In the genomic region with DNA sequence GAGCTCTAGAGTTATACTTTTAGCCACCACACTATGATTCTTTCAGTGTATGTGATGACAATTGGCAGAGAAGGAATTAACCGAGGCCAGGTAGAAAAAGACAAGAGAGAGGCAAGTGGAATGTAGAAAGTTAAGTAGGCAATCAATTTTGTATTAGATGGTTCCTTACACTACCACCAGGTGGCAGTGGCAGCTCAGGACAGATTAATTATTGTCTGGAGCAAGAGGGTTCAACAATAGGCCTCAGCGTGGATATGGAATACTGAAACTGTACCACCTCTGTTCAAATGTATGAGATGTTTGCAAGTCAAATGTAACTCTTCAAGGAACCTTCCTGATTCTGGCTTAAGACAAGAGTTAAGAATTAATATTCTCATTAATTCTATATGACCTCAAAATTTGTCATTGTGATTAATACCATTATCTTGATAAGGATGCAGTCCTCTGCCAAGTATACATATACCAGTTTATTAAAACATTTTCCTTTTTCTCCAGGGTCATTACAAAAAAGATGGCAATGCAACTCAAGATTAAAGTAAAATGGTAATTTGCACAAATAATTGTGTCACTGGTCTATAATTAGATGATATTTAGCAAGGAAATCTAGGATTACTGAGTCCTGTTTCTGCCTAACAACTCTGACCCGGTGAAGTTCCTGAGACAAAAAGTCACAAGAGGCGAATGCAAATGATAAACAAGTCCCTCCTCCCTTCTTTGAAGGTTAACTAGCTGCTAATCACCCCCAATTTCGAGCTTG, we compare ENCODE assay signal across 1 cellular context.
TF ChIP-seq lines count a peak whose summit lies in the region.

No MANE protein-coding gene starts in this region.

TF ChIP-seq in H1, 55 proteins besides CTCF, POLR2A, EP300 and RAD21:
- TF ChIP-seq, protein P1, sequence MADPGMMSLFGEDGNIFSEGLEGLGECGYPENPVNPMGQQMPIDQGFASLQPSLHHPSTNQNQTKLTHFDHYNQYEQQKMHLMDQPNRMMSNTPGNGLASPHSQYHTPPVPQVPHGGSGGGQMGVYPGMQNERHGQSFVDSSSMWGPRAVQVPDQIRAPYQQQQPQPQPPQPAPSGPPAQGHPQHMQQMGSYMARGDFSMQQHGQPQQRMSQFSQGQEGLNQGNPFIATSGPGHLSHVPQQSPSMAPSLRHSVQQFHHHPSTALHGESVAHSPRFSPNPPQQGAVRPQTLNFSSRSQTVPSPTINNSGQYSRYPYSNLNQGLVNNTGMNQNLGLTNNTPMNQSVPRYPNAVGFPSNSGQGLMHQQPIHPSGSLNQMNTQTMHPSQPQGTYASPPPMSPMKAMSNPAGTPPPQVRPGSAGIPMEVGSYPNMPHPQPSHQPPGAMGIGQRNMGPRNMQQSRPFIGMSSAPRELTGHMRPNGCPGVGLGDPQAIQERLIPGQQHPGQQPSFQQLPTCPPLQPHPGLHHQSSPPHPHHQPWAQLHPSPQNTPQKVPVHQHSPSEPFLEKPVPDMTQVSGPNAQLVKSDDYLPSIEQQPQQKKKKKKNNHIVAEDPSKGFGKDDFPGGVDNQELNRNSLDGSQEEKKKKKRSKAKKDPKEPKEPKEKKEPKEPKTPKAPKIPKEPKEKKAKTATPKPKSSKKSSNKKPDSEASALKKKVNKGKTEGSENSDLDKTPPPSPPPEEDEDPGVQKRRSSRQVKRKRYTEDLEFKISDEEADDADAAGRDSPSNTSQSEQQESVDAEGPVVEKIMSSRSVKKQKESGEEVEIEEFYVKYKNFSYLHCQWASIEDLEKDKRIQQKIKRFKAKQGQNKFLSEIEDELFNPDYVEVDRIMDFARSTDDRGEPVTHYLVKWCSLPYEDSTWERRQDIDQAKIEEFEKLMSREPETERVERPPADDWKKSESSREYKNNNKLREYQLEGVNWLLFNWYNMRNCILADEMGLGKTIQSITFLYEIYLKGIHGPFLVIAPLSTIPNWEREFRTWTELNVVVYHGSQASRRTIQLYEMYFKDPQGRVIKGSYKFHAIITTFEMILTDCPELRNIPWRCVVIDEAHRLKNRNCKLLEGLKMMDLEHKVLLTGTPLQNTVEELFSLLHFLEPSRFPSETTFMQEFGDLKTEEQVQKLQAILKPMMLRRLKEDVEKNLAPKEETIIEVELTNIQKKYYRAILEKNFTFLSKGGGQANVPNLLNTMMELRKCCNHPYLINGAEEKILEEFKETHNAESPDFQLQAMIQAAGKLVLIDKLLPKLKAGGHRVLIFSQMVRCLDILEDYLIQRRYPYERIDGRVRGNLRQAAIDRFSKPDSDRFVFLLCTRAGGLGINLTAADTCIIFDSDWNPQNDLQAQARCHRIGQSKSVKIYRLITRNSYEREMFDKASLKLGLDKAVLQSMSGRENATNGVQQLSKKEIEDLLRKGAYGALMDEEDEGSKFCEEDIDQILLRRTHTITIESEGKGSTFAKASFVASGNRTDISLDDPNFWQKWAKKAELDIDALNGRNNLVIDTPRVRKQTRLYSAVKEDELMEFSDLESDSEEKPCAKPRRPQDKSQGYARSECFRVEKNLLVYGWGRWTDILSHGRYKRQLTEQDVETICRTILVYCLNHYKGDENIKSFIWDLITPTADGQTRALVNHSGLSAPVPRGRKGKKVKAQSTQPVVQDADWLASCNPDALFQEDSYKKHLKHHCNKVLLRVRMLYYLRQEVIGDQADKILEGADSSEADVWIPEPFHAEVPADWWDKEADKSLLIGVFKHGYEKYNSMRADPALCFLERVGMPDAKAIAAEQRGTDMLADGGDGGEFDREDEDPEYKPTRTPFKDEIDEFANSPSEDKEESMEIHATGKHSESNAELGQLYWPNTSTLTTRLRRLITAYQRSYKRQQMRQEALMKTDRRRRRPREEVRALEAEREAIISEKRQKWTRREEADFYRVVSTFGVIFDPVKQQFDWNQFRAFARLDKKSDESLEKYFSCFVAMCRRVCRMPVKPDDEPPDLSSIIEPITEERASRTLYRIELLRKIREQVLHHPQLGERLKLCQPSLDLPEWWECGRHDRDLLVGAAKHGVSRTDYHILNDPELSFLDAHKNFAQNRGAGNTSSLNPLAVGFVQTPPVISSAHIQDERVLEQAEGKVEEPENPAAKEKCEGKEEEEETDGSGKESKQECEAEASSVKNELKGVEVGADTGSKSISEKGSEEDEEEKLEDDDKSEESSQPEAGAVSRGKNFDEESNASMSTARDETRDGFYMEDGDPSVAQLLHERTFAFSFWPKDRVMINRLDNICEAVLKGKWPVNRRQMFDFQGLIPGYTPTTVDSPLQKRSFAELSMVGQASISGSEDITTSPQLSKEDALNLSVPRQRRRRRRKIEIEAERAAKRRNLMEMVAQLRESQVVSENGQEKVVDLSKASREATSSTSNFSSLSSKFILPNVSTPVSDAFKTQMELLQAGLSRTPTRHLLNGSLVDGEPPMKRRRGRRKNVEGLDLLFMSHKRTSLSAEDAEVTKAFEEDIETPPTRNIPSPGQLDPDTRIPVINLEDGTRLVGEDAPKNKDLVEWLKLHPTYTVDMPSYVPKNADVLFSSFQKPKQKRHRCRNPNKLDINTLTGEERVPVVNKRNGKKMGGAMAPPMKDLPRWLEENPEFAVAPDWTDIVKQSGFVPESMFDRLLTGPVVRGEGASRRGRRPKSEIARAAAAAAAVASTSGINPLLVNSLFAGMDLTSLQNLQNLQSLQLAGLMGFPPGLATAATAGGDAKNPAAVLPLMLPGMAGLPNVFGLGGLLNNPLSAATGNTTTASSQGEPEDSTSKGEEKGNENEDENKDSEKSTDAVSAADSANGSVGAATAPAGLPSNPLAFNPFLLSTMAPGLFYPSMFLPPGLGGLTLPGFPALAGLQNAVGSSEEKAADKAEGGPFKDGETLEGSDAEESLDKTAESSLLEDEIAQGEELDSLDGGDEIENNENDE (IDR thresholded peaks at IDR 0.05; ENCODE audit: insufficient replicate concordance, low read length), result no peak
- TF ChIP-seq TBP (IDR thresholded peaks at IDR 0.05; ENCODE audit: low read depth, low read length) (no peak), MAFK (IDR thresholded peaks at IDR 0.05; ENCODE audit: low read depth, low read length) (no peak), CREB1 (IDR thresholded peaks at IDR 0.05) (no peak), SIN3A (conservative IDR thresholded peaks at IDR 0.05 in 1 of 2, IDR thresholded peaks at IDR 0.05 in 1 of 2; ENCODE audit: low read depth in 1 of 2, low read length in 2 of 2) (no peak), HDAC6 (IDR thresholded peaks at IDR 0.05; ENCODE audit: low read depth, low read length) (no peak), ZNF274 (IDR thresholded peaks at IDR 0.05; ENCODE audit: borderline replicate concordance, extremely low read depth, low read length) (no peak), JUN (IDR thresholded peaks at IDR 0.05; ENCODE audit: low read depth, low read length) (no peak), TCF12 (IDR thresholded peaks at IDR 0.05; ENCODE audit: low read depth, low read length) (no peak), RNF2 (IDR thresholded peaks at IDR 0.05; ENCODE audit: borderline replicate concordance, low read depth, low read length, missing control alignments, poor library complexity, severe bottlenecking) (no peak), NRF1 (IDR thresholded peaks at IDR 0.05; ENCODE audit: low read depth, low read length) (no peak), KDM5A (IDR thresholded peaks at IDR 0.05; ENCODE audit: low read length) (no peak), BCL11A (IDR thresholded peaks at IDR 0.05; ENCODE audit: low read depth in 2 of 2, low read length in 2 of 2) (no peak)
- TF ChIP-seq, protein P2, sequence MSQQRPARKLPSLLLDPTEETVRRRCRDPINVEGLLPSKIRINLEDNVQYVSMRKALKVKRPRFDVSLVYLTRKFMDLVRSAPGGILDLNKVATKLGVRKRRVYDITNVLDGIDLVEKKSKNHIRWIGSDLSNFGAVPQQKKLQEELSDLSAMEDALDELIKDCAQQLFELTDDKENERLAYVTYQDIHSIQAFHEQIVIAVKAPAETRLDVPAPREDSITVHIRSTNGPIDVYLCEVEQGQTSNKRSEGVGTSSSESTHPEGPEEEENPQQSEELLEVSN (IDR thresholded peaks at IDR 0.05), result no peak
- TF ChIP-seq, protein P3, sequence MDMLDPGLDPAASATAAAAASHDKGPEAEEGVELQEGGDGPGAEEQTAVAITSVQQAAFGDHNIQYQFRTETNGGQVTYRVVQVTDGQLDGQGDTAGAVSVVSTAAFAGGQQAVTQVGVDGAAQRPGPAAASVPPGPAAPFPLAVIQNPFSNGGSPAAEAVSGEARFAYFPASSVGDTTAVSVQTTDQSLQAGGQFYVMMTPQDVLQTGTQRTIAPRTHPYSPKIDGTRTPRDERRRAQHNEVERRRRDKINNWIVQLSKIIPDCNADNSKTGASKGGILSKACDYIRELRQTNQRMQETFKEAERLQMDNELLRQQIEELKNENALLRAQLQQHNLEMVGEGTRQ (IDR thresholded peaks at IDR 0.05; ENCODE audit: low read length), result no peak
- TF ChIP-seq, protein P4, sequence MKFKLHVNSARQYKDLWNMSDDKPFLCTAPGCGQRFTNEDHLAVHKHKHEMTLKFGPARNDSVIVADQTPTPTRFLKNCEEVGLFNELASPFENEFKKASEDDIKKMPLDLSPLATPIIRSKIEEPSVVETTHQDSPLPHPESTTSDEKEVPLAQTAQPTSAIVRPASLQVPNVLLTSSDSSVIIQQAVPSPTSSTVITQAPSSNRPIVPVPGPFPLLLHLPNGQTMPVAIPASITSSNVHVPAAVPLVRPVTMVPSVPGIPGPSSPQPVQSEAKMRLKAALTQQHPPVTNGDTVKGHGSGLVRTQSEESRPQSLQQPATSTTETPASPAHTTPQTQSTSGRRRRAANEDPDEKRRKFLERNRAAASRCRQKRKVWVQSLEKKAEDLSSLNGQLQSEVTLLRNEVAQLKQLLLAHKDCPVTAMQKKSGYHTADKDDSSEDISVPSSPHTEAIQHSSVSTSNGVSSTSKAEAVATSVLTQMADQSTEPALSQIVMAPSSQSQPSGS (IDR thresholded peaks at IDR 0.05; ENCODE audit: low read length), result no peak
